In the genomic region with DNA sequence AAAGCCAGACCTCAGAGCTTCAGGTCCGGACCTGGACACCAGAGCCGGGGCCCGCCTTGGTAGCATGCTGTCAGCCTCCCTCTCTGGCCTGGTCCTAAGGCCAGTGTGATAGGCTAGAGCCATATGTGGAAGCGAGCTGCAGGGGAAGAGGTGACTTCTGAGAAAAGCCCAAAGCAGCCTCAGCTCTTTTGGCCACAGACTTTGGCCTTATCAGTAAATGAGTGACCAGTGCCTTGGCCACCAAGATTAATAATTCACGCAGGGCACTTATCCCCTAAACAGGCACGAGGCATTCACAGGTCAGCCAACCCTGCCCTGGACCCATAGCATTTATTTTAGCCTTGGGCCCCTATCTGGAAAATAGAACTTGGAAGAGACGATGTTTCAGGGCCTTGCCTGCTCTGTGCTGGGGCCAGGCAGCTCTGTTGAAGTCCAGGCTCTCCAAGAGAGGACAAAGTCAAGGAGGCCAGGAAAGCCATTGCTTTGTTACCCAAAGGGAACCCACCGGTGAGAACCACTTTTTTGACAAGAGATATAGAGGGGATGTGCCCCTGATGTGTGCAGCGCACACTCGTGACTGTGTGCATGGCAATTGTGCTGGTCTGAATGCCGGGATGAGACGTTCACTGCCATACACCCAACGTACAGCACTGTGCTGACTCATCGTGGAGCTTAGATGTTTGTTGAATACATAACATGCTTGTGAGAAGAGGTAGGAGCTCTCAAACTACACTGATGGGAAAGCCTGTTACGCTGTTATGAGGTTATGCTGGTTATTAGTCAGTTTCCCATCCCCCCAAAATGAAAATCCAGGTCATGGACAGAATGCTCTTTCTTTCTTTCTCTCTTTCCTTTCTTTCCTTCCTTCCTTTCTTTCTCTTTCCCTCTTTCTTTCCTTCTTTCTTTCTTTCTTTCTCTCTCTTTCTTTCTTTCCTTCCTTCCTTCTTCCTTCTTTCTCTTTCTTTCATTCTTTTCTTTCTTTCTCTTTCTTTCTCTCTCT, we compare ENCODE assay signal across 10 cellular contexts. TPM values are rescaled to one million over a fixed set of nuclear protein-coding genes. Genes with fewer than 3 reads are reported as not detected.
DNase-seq lines count a peak whose midpoint lies in the region; ATAC-seq lines count a peak whose summit lies in the region.
"Had no signal": no experiment of that assay in that cellular context is flagged by ENCODE, and none has a peak within 500 bp of the region (broad histone marks: within the 10 kb centered on the region; RNA-seq: fewer than 3 reads in every experiment).

No MANE protein-coding gene starts in this region.

- H3K9me3 ChIP-seq in adipocyte (ENCODE audit: control insufficient read depth, low read length) (no peaks in the 10 kb centered on the region), neuronal stem cell (replicated peaks in 1 of 2; ENCODE audit: control insufficient read depth in 2 of 2, insufficient read depth in 1 of 2, low read depth in 1 of 2, low read length in 2 of 2) (no peaks in the 10 kb centered on the region)

- no peak overlapping the region for H2BK120ac ChIP-seq in neuronal stem cell (ENCODE audit: low read depth, low read length)

- H2BK5ac ChIP-seq in neuronal stem cell (ENCODE audit: low read length) = no peak overlapping the region

- H3K14ac ChIP-seq in neuronal stem cell (ENCODE audit: low read length) = no peak overlapping the region

- H3K36me3 ChIP-seq in adipocyte (ENCODE audit: control insufficient read depth, insufficient read depth, low read length, severe bottlenecking) = no peaks in the 10 kb centered on the region
- H3K36me3 ChIP-seq in neuronal stem cell (replicated peaks in 1 of 2; ENCODE audit: control insufficient read depth in 2 of 2, insufficient read depth in 2 of 2, low read length in 2 of 2) = no peaks in the 10 kb centered on the region

- H3K18ac ChIP-seq in neuronal stem cell (ENCODE audit: low read length) = no peak overlapping the region

- H4K91ac ChIP-seq in neuronal stem cell (ENCODE audit: low read depth, low read length, poor library complexity) = no peak overlapping the region

- H3K9ac ChIP-seq in adipocyte (ENCODE audit: low read length) (no peak overlapping the region), neuronal stem cell (ENCODE audit: low read depth, low read length, poor library complexity) (no peak overlapping the region)

- peaks cover 29% of the 10 kb centered on the region for H3K27me3 ChIP-seq in adipocyte (replicated peaks; ENCODE audit: control insufficient read depth, insufficient read depth, low read length)
- H3K27me3 ChIP-seq in neuronal stem cell (ENCODE audit: control insufficient read depth in 3 of 3, insufficient read depth in 3 of 3, low read depth in 1 of 3, low read length in 3 of 3) = peaks cover 0 to 19% (median 2%) of the 10 kb centered on the region in 3 experiments

- H3K4me3 ChIP-seq in adipocyte (ENCODE audit: low read length) = no peak overlapping the region
- no peak overlapping the region for H3K4me3 ChIP-seq in neuronal stem cell (ENCODE audit: low read length in 2 of 2)

- no peak overlapping the region for H3K27ac ChIP-seq in neuronal stem cell (replicated peaks; ENCODE audit: low read length)

- H2AK5ac ChIP-seq in neuronal stem cell (ENCODE audit: low read depth, low read length) = no peak overlapping the region

- no peak overlapping the region for H3K23ac ChIP-seq in neuronal stem cell (ENCODE audit: low read depth, low read length, poor library complexity)

- DNase-seq in SIG-M5 treated with dmso at 0.1 percent for 504 hours (lab: John Stamatoyannopoulos, UW; ENCODE audit: unreplicated experiment) (peak; percentile 35), SIG-M5 (lab: John Stamatoyannopoulos, UW) (no peak), adipocyte (ENCODE audit: low read depth) (peak; percentile 72), neuronal stem cell (ENCODE audit: low spot score) (no peak), occipital lobe (lab: John Stamatoyannopoulos, UW) (no peak), NCI-H1105 (lab: John Stamatoyannopoulos, UW) (no peak)

- no CpG with 5 or more reads among the region's 15 CpGs for WGBS in neuronal stem cell (ENCODE audit: extremely low coverage in 2 of 2, insufficient read length in 2 of 2, insufficient replicate concordance in 1 of 2), 2 donors

- peak overlapping the region; percentile 72 for H2AFZ ChIP-seq in neuronal stem cell (ENCODE audit: low read length)

- H3K79me1 ChIP-seq in neuronal stem cell (ENCODE audit: low read depth, low read length) = no peaks in the 10 kb centered on the region

- no peak overlapping the region for H3K4me2 ChIP-seq in neuronal stem cell (ENCODE audit: insufficient read depth, low read length, poor library complexity, severe bottlenecking)

- no peak overlapping the region for H2BK12ac ChIP-seq in neuronal stem cell (ENCODE audit: low read length)

- no peak overlapping the region for H2BK15ac ChIP-seq in neuronal stem cell (ENCODE audit: low read length)

- H4K8ac ChIP-seq in neuronal stem cell (ENCODE audit: low read depth, low read length) = no peak overlapping the region

- no peak overlapping the region for H3K4ac ChIP-seq in neuronal stem cell (ENCODE audit: low read length)

- ATAC-seq in HG03432 (IDR thresholded peaks at IDR 0.05; ENCODE audit: unreplicated experiment) (peak; percentile 60), HG03565 (IDR thresholded peaks at IDR 0.05; ENCODE audit: unreplicated experiment) (no peak)

- H3K4me1 ChIP-seq in adipocyte (ENCODE audit: control insufficient read depth, insufficient read depth, low read length) (no peaks in the 10 kb centered on the region), neuronal stem cell (ENCODE audit: control insufficient read depth in 2 of 2, insufficient read depth in 1 of 2, low read depth in 1 of 2, low read length in 2 of 2) (peaks cover 0 to 3% of the 10 kb centered on the region in 2 donors)

RNA-seq across cellular contexts. Expression of a gene that starts 5.0 kb away (rescaled TPM):
- not detected for polyA plus RNA-seq in neuronal stem cell (2013, experiment 1 of 2)
- not detected for polyA plus RNA-seq in neuronal stem cell (2013, experiment 2 of 2)
- not detected for total RNA-seq in occipital lobe
- total RNA-seq: T-helper 1 cell treated with Interleukin-12 subunit alpha and Interleukin-12 subunit beta and Interleukin-4 antibody, amounts not matched to agents 30 ng/mL and 1 ng/mL, for 36 hours had no signal

RNA-seq across cellular contexts. Expression of a gene that starts 21.3 kb away (rescaled TPM):
- polyA plus RNA-seq in neuronal stem cell (2013, experiment 1 of 2) = not detected
- polyA plus RNA-seq in neuronal stem cell (2013, experiment 2 of 2) = not detected
- not detected for total RNA-seq in occipital lobe
- total RNA-seq: T-helper 1 cell treated with Interleukin-12 subunit alpha and Interleukin-12 subunit beta and Interleukin-4 antibody, amounts not matched to agents 30 ng/mL and 1 ng/mL, for 36 hours had no signal
- polyA plus RNA-seq: thymus had no signal

RNA-seq across cellular contexts. Expression of a gene that starts 21.5 kb away (rescaled TPM):
- polyA plus RNA-seq in neuronal stem cell (2013, experiment 1 of 2) = 26.4 TPM
- 20.9 TPM for polyA plus RNA-seq in neuronal stem cell (2013, experiment 2 of 2)
- 4.4 TPM for total RNA-seq in occipital lobe

RNA-seq across cellular contexts. Expression of a gene that starts 27.7 kb away (rescaled TPM):
- polyA plus RNA-seq in neuronal stem cell (2013, experiment 1 of 2) = 131 TPM
- polyA plus RNA-seq in neuronal stem cell (2013, experiment 2 of 2) = 132 TPM
- total RNA-seq in occipital lobe = 73.5 TPM

RNA-seq across cellular contexts. Expression of a gene that starts 30.2 kb away (rescaled TPM):
- polyA plus RNA-seq in neuronal stem cell (2013, experiment 1 of 2) = 2.1 TPM
- polyA plus RNA-seq in neuronal stem cell (2013, experiment 2 of 2) = 2.5 TPM
- total RNA-seq in occipital lobe = 3.9 TPM

Comparison
In these comparisons a context has a peak if more than half of its experiments do, and no peak if none do; other contexts are left out.
1. DNase-seq: peak in SIG-M5 treated with dmso at 0.1 percent for 504 hours (single experiment) and adipocyte (single experiment); none in SIG-M5 (single experiment), neuronal stem cell (single experiment), occipital lobe (single experiment) and NCI-H1105 (single experiment).